ENCODE assay signal across 8 cellular contexts in genomic region chr3:185937689-185938374, GRCh38. TPM values are rescaled to one million over a fixed set of nuclear protein-coding genes. Genes with fewer than 3 reads are reported as not detected.
DNase-seq lines count a peak whose midpoint lies in the region; ATAC-seq and TF ChIP-seq lines count a peak whose summit lies in the region.

Gene TRA2B (minus strand): TSS chr3:185938014. CDS start chr3:185937860, 154 bp downstream.

- H3K4me3 ChIP-seq in right atrium auricular region (peak within 1 kb of the TSS; percentile 98 to 99), uterus (peak within 1 kb of the TSS; percentile 99 to 100)

- DNase-seq in NCI-H187 treated with DMSO at 0.1 percent for 48 hours (lab: John Stamatoyannopoulos, UW) (peak; percentile 90), anterior cingulate cortex (lab: John Stamatoyannopoulos, UW) (peak; percentile 84 to 100 (median 98)), right atrium auricular region (ENCODE audit: low spot score) (peak; percentile 99), pulmonary artery endothelial cell (ENCODE audit: low read depth, low spot score) (peak; percentile 94), uterus (peak; percentile 99)

- ATAC-seq in GM18502 (IDR thresholded peaks at IDR 0.05; ENCODE audit: poor library complexity, unreplicated experiment), result peak; percentile 90
- peak; percentile 94 for ATAC-seq in HG02970 (IDR thresholded peaks at IDR 0.05; ENCODE audit: low FRiP score, unreplicated experiment)

- H3K27me3 ChIP-seq in right atrium auricular region (no peaks in the 10 kb centered on the region), uterus (no peaks in the 10 kb centered on the region)

- H3K36me3 ChIP-seq in right atrium auricular region, result no peaks in the 10 kb centered on the region
- H3K36me3 ChIP-seq in uterus, result no peaks in the 10 kb centered on the region

- TF ChIP-seq CTCF in right atrium auricular region (IDR thresholded peaks at IDR 0.05), result peak in 1 of 2 donors; percentile 40
- TF ChIP-seq CTCF in uterus (IDR thresholded peaks at IDR 0.05), result peak in 3 of 4 experiments; percentile 6 to 40 (median 25)

- intact Hi-C loops in T-helper 2 cell treated with Interferon-gamma antibody and Interleukin-4, amounts not matched to agents 100 ng/mL and 5 ng/mL, for 36 hours (cut with micrococcal nuclease), result loop anchor here (1.0 to 10.0 kb wide), 9 partner anchors 113 to 1201 kb away; partner anchors contain the start of genes EIF4A2, ETV5, IGF2BP2 and RFC4
- intact Hi-C loops in uterus (cut with DNase I; ENCODE audit: low total_unique reads), result loop anchor here (10.0 kb wide), 1 partner anchor 867 kb away; the partner anchor contains the start of gene RFC4

- TF ChIP-seq POLR2A in uterus (IDR thresholded peaks at IDR 0.05), result peak; percentile 99 to 100

- H3K4me1 ChIP-seq in right atrium auricular region (peaks cover 0 to 28% of the 10 kb centered on the region in 2 donors), uterus (no peaks in the 10 kb centered on the region)

- H3K9me3 ChIP-seq in right atrium auricular region (no peaks in the 10 kb centered on the region), uterus (no peaks in the 10 kb centered on the region)

- H3K27ac ChIP-seq in right atrium auricular region (peak within 1 kb of the TSS; percentile 100), uterus (peak within 1 kb of the TSS; percentile 100)

RNA-seq across cellular contexts. Expression of gene TRA2B, which starts in this region (rescaled TPM):
- total RNA-seq in T-helper 2 cell treated with Interferon-gamma antibody and Interleukin-4, amounts not matched to agents 100 ng/mL and 5 ng/mL, for 36 hours, result 261 and 271 TPM in 2 replicates
- 100 to 1,000 TPM; 144 to 163 TPM for total RNA-seq in right atrium auricular region
- 234 and 333 TPM in 2 replicates for total RNA-seq in pulmonary artery endothelial cell
- 100 to 1,000 TPM in 3 of 4 donors, 10 to 100 TPM in 1; 33.8 to 425 (median 173) TPM for total RNA-seq in uterus

Comparison
In these comparisons a context has a peak if more than half of its experiments do, and no peak if none do; other contexts are left out.
1. Peak in every context shown above with its lines: DNase-seq, ATAC-seq, H3K4me3 ChIP-seq and H3K27ac ChIP-seq.